ENCODE assay signal across 20 cellular contexts in genomic region chrX:150268839-150269238, GRCh38.
"Had no signal": no experiment of that assay in that cellular context is flagged by ENCODE, and none has a peak within 500 bp of the region (broad histone marks: within the 10 kb centered on the region; RNA-seq: fewer than 3 reads in every experiment).

No MANE protein-coding gene starts in this region.

- H3K36me3 ChIP-seq: adrenal gland, ascending aorta, esophagus squamous epithelium, gastrocnemius medialis, right atrium auricular region, uterus had no signal

- H3K4me3 ChIP-seq: adrenal gland, ascending aorta, dorsolateral prefrontal cortex, esophagus squamous epithelium, gastrocnemius medialis, psoas muscle, right atrium auricular region, uterus had no signal

- H3K4me1 ChIP-seq: adrenal gland, ascending aorta, esophagus squamous epithelium, gastrocnemius medialis, psoas muscle, right atrium auricular region, uterus had no signal

- ATAC-seq: activated T-cell treated with anti-CD3 and anti-CD28 coated beads, Interleukin-2, amount 50 U/mL, for 4 hours; gastrocnemius medialis; left cardiac atrium; natural killer cell; psoas muscle; stimulated activated effector memory CD8-positive, alpha-beta T cell treated with anti-CD3 and anti-CD28 coated beads, Interleukin-12 subunit alpha, Interleukin-12 subunit beta, amount 100 ng/mL, for 72 hours; WTC11 had no signal

- H3K27me3 ChIP-seq: ascending aorta, esophagus squamous epithelium, gastrocnemius medialis, right atrium auricular region, uterus had no signal

- DNase-seq: activated CD8-positive, alpha-beta memory T cell treated with anti-CD3 and anti-CD28 coated beads, Interleukin-2, amount 50 U/mL, for 48 hours; activated naive CD4-positive, alpha-beta T cell; activated T-cell treated with anti-CD3 and anti-CD28 coated beads, Interleukin-2, amount 50 U/mL, for 4 hours; central memory CD4-positive, alpha-beta T cell; dorsolateral prefrontal cortex; esophagus squamous epithelium; gastrocnemius medialis; head of caudate nucleus; left cardiac atrium; midbrain; natural killer cell; psoas muscle; stimulated activated CD4-positive, alpha-beta T cell treated with anti-CD3 and anti-CD28 coated beads, Interleukin-1b, Interleukin-23, amount 100 ng/mL, for 48 hours; trophoblast cell; uterus had no signal

- H3K9me3 ChIP-seq: adrenal gland, ascending aorta, esophagus squamous epithelium, gastrocnemius medialis, psoas muscle, right atrium auricular region, uterus had no signal

- H3K27ac ChIP-seq: ascending aorta, dorsolateral prefrontal cortex, esophagus squamous epithelium, gastrocnemius medialis, psoas muscle, right atrium auricular region, uterus had no signal
